ENCODE assay signal across 9 cellular contexts in genomic region chr17:38454528-38454927, GRCh38. TPM values are rescaled to one million over a fixed set of nuclear protein-coding genes. Genes with fewer than 3 reads are reported as not detected.
DNase-seq lines count a peak whose midpoint lies in the region; ATAC-seq, FAIRE-seq and TF ChIP-seq lines count a peak whose summit lies in the region.
"Had no signal": no experiment of that assay in that cellular context is flagged by ENCODE, and none has a peak within 500 bp of the region (broad histone marks: within the 10 kb centered on the region; RNA-seq: fewer than 3 reads in every experiment).

No MANE protein-coding gene starts in this region.

- H3K9me2 ChIP-seq in OCI-LY7 (ENCODE audit: insufficient read depth, low read length): no peaks in the 10 kb centered on the region

- 53% methylated on average over 12 of the region's 12 CpGs; no CpG with 5 or more reads in 1 of the 2 experiments for WGBS in H1 (ENCODE audit: extremely low coverage in 1 of 2, insufficient coverage in 1 of 2, insufficient read length in 1 of 2, insufficient replicate concordance in 2 of 2, low coverage in 1 of 2, low lambda C conversion rate in 2 of 2, missing lambda C conversion rate in 1 of 2), 2 experiments

- H3K18ac ChIP-seq in H1 (ENCODE audit: extremely low read depth, low read length): peak overlapping the region; percentile 89

- peak overlapping the region; percentile 92 for H3K4ac ChIP-seq in H1 (replicated peaks; ENCODE audit: insufficient read length, low read depth, low read length)

- peak overlapping the region; percentile 96; the same call in 1 of the 2 replicates for H2BK20ac ChIP-seq in H1 (ENCODE audit: low read length)

- peak overlapping the region; percentile 48 for H3K4me3 ChIP-seq in MG63
- peak overlapping the region; percentile 39 to 57 (median 42); a peak in 6 of 8 replicates for H3K4me3 ChIP-seq in H1 (ENCODE audit: extremely low read depth in 1 of 4, insufficient read depth in 2 of 4, low read depth in 3 of 4, low read length in 4 of 4)
- H3K4me3 ChIP-seq in uterus: peak overlapping the region; percentile 17 to 29
- no peak overlapping the region for H3K4me3 ChIP-seq in OCI-LY7 (ENCODE audit: low read depth, low read length, poor library complexity, severe bottlenecking)

- TF ChIP-seq POLR2A in H1 (IDR thresholded peaks at IDR 0.05; ENCODE audit: control extremely low read depth in 1 of 2, low read depth in 2 of 2, low read length in 2 of 2) (no peak; a peak in 1 of 3 replicates), uterus (IDR thresholded peaks at IDR 0.05) (peak in 1 of 2 donors; percentile 15)

- H2BK5ac ChIP-seq in H1 (ENCODE audit: low read depth, low read length): peak overlapping the region; percentile 94; the same call in 1 of the 2 replicates

- H2AFZ ChIP-seq in H1 (ENCODE audit: low read length): no peak overlapping the region
- no peak overlapping the region for H2AFZ ChIP-seq in OCI-LY7 (ENCODE audit: low read length)

- peak overlapping the region; percentile 76 for H4K8ac ChIP-seq in H1 (ENCODE audit: extremely low read depth, insufficient read depth, low read length)

- peaks cover 29 to 61% (median 51%) of the 10 kb centered on the region in 4 experiments for H3K4me1 ChIP-seq in H1 (replicated peaks in 1 of 4; ENCODE audit: control insufficient read depth in 3 of 4, insufficient read depth in 4 of 4, low read length in 3 of 4)
- H3K4me1 ChIP-seq in uterus: peaks cover 4 to 30% of the 10 kb centered on the region in 2 donors
- H3K4me1 ChIP-seq in OCI-LY7 (ENCODE audit: insufficient read depth, low read length, poor library complexity, severe bottlenecking): peaks cover 25% of the 10 kb centered on the region

- H3K9ac ChIP-seq in H1 (replicated peaks in 1 of 4; ENCODE audit: extremely low read depth in 1 of 4, low read depth in 3 of 4, low read length in 3 of 4): no peak overlapping the region; a peak in 3 of 7 replicates

- POLR2A ChIA-PET in H1 (lab: Charles Lee; ENCODE audit: partially characterized antibody): interaction anchor here (0.7 to 3.3 kb wide), 6 partner anchors 10 to 33 kb away, joined by 3 to 27 read pairs (median 10); no protein-coding TSS in a partner anchor
- POLR2A ChIA-PET in OCI-LY7 (lab: Charles Lee): no interaction called here

- H4K5ac ChIP-seq in H1 (ENCODE audit: insufficient read length, low read depth, low read length): peak overlapping the region; percentile 55

- peaks cover 10 to 74% of the 10 kb centered on the region in 2 experiments for H3K79me2 ChIP-seq in H1 (ENCODE audit: control insufficient read depth in 1 of 2, insufficient read depth in 2 of 2, low read length in 2 of 2)
- H3K79me2 ChIP-seq in OCI-LY7 (ENCODE audit: insufficient read depth, low read depth, low read length): no peaks in the 10 kb centered on the region

- peaks cover 34% of the 10 kb centered on the region for H3K79me1 ChIP-seq in H1 (ENCODE audit: low read depth, low read length)

- H3K4me2 ChIP-seq in H1 (ENCODE audit: insufficient read depth in 1 of 2, low read depth in 2 of 2, low read length in 2 of 2): peak overlapping the region; percentile 67 to 93
- H3K4me2 ChIP-seq in OCI-LY7 (ENCODE audit: low read length): no peak overlapping the region

- peak overlapping the region; percentile 14; the same call in 1 of the 2 replicates for H2BK15ac ChIP-seq in H1 (ENCODE audit: low read length)

- no peak overlapping the region for H3K23ac ChIP-seq in H1 (ENCODE audit: insufficient read length)

- H3K36me3 ChIP-seq in MG63 (peaks cover 45% of the 10 kb centered on the region), H1 (ENCODE audit: control insufficient read depth in 2 of 4, insufficient read depth in 4 of 4, low read length in 3 of 4) (peaks cover 2 to 13% (median 8%) of the 10 kb centered on the region in 4 experiments; a peak in 7 of 8 replicates), uterus (no peaks in the 10 kb centered on the region), OCI-LY7 (ENCODE audit: insufficient read depth, low read length) (no peaks in the 10 kb centered on the region)

- no peak overlapping the region for H3K14ac ChIP-seq in H1 (ENCODE audit: insufficient read length)

- FAIRE-seq in H1 (lab: Jason Lieb, UNC): no peak
- FAIRE-seq: GM18507 had no signal

- H4K91ac ChIP-seq in H1 (replicated peaks; ENCODE audit: insufficient read length, low read length): peak overlapping the region; percentile 95

- no TSS peak for BruUV-seq in OCI-LY7 (replicated peaks; lab: Mats Ljungman, UMichigan)

- peak overlapping the region; percentile 97; the same call in 1 of the 2 replicates for H2AK5ac ChIP-seq in H1 (ENCODE audit: low read depth, low read length)

- H3K27me3 ChIP-seq in MG63 (no peaks in the 10 kb centered on the region), H1 (replicated peaks in 1 of 4; ENCODE audit: control insufficient read depth in 3 of 4, extremely low read depth in 1 of 4, insufficient read depth in 3 of 4, low read length in 3 of 4) (no peaks in the 10 kb centered on the region), uterus (no peaks in the 10 kb centered on the region)

- H3K23me2 ChIP-seq in H1 (ENCODE audit: low read depth, low read length): peaks cover 17% of the 10 kb centered on the region

- no peak for ATAC-seq in HG03521 (IDR thresholded peaks at IDR 0.05; ENCODE audit: unreplicated experiment)

- CTCF ChIA-PET in H1 (lab: Charles Lee; ENCODE audit: partially characterized antibody) (interaction anchor here (0.6 to 10.5 kb wide), 10 partner anchors 11 to 107 kb away, joined by 4 to 167 read pairs (median 8); partner anchors contain the start of gene ARHGAP23), OCI-LY7 (lab: Charles Lee; ENCODE audit: unreplicated experiment) (no interaction called here)

- no peak overlapping the region for H3K56ac ChIP-seq in H1 (replicated peaks; ENCODE audit: insufficient read length, low read depth, low read length)

- H3K9me3 ChIP-seq in MG63 (no peaks in the 10 kb centered on the region), H1 (ENCODE audit: insufficient read depth in 2 of 2, low read depth in 1 of 2, low read length in 1 of 2) (no peaks in the 10 kb centered on the region), uterus (no peaks in the 10 kb centered on the region), OCI-LY7 (ENCODE audit: low read length) (no peaks in the 10 kb centered on the region)

- H2BK120ac ChIP-seq in H1 (replicated peaks; ENCODE audit: low read depth, low read length): peak overlapping the region; percentile 13

- no peak for TF ChIP-seq RAD21 in H1 (IDR thresholded peaks at IDR 0.05 in 1 of 2, conservative IDR thresholded peaks at IDR 0.05 in 1 of 2; ENCODE audit: low read depth in 2 of 2, low read length in 2 of 2)

- DNase-seq in AG09319 (ENCODE audit: extremely low read depth, low read depth) (peak; percentile 59), MG63 (peak; percentile 100), H1 (ENCODE audit: low read depth in 1 of 2, low spot score in 2 of 2) (no peak), medulla oblongata (ENCODE audit: extremely low spot score) (peak; percentile 97), uterus (peak; percentile 80 to 87), OCI-LY7 (ENCODE audit: low spot score) (no peak), KG1 (lab: John Stamatoyannopoulos, UW) (no peak)

- H4K20me1 ChIP-seq in H1 (replicated peaks in 1 of 2; ENCODE audit: control insufficient read depth in 1 of 2, insufficient read depth in 2 of 2, low read length in 2 of 2): peaks cover 4 to 9% of the 10 kb centered on the region in 2 experiments
- no peaks in the 10 kb centered on the region for H4K20me1 ChIP-seq in OCI-LY7 (ENCODE audit: insufficient read depth, low read length)

- TF ChIP-seq CTCF in AG09319 (IDR thresholded peaks at IDR 0.05; ENCODE audit: low read depth, low read length) (no peak), H1 (IDR thresholded peaks at IDR 0.05; ENCODE audit: control extremely low read depth in 1 of 3, insufficient read depth in 1 of 3, low read depth in 1 of 3, low read length in 3 of 3) (no peak), uterus (IDR thresholded peaks at IDR 0.05) (no peak), OCI-LY7 (conservative IDR thresholded peaks at IDR 0.05; ENCODE audit: low read length) (no peak)

- TF ChIP-seq EP300 in H1 (IDR thresholded peaks at IDR 0.05; ENCODE audit: borderline replicate concordance in 1 of 2, low read depth in 2 of 2, low read length in 2 of 2): no peak

- no peak overlapping the region; the same call in 1 of the 2 replicates for H3K27ac ChIP-seq in H1 (ENCODE audit: low read depth, low read length)
- H3K27ac ChIP-seq in uterus: peak overlapping the region; percentile 82 to 88
- no peak overlapping the region for H3K27ac ChIP-seq in OCI-LY7 (ENCODE audit: low read depth, low read length, poor library complexity, severe bottlenecking)

- H2BK12ac ChIP-seq in H1 (ENCODE audit: low read depth, low read length): peak overlapping the region; percentile 33; the same call in 1 of the 2 replicates

- intact Hi-C loops in uterus (cut with DNase I; ENCODE audit: low total_unique reads): no loop called here
- intact Hi-C loops in OCI-LY7 (cut with micrococcal nuclease; ENCODE audit: unreplicated experiment): no loop called here

TF ChIP-seq in H1, 55 proteins besides CTCF, POLR2A, EP300 and RAD21 (continues in another document):
- no peak for TF ChIP-seq CHD2 (IDR thresholded peaks at IDR 0.05; ENCODE audit: low read length)
- TF ChIP-seq EZH2 (IDR thresholded peaks at IDR 0.05; ENCODE audit: low read depth, low read length, severe bottlenecking): no peak
- no peak for TF ChIP-seq POU5F1 (IDR thresholded peaks at IDR 0.05; ENCODE audit: low read depth, low read length)

RNA-seq across cellular contexts. Expression of gene ARHGAP23, which starts 26.3 kb away (rescaled TPM):
- 19.4 and 34.6 TPM in 2 replicates for total RNA-seq in MG63 (2014; rRNA removed; shearing (Covaris generic); ENCODE audit: low replicate concordance)
- 107 and 108 TPM in 2 replicates for total RNA-seq in H1 (2021; fragmentation: NEBNext Ultra II Directional; extraction: Animal tissue kit (Norgen Biotek cat#: 25700))
- 16.3 and 28.6 TPM in 2 replicates for polyA plus RNA-seq in H1 (2011; rRNA removed)
- polyA plus RNA-seq in H1 (2011; cell fraction: cytosol; rRNA removed): 21.0 TPM
- 52.6 TPM for polyA plus RNA-seq in H1 (2011; cell fraction: nucleus; rRNA removed)
- polyA plus RNA-seq in H1 (2012, experiment 1 of 2): 39.3 to 66.4 TPM (median 42.6 TPM) in 4 replicates
- polyA plus RNA-seq in H1 (2012, experiment 2 of 2): 39.0 TPM
- 43.2 TPM for polyA plus RNA-seq in H1 (2013, experiment 1 of 2)
- polyA plus RNA-seq in H1 (2013, experiment 2 of 2): 43.6 TPM
- polyA minus RNA-seq in H1 (2011; rRNA and poly(A)+ RNA removed): 23.8 and 36.4 TPM in 2 replicates
- polyA minus RNA-seq in H1 (2011; cell fraction: cytosol; rRNA and poly(A)+ RNA removed): 25.8 TPM
- polyA minus RNA-seq in H1 (2011; cell fraction: nucleus; rRNA and poly(A)+ RNA removed): 69.0 TPM
- total RNA-seq in uterus: 100 to 1,000 TPM in 1 of 4 donors, 10 to 100 TPM in 1, 1 to 10 TPM in 2; 2.6 to 119 (median 15.2) TPM
- total RNA-seq in OCI-LY7 (2014; rRNA removed; shearing (Covaris generic)): 18.6 and 25.4 TPM in 2 replicates
- 14.6 and 16.3 TPM in 2 replicates for total RNA-seq in OCI-LY7 (2022)

Comparison
In these comparisons a context has a peak if more than half of its experiments do, and no peak if none do; other contexts are left out.
1. DNase-seq: peak in AG09319 (single experiment), MG63 (single experiment), medulla oblongata (single experiment) and uterus (2 of 2); none in H1 (0 of 2), OCI-LY7 (single experiment) and KG1 (single experiment).
2. H3K27ac ChIP-seq: peak in uterus (2 of 2); none in H1 (single experiment) and OCI-LY7 (single experiment).